In genomic region chr15:45448066-45448510, GRCh38 we compare ENCODE assay signal across 13 cellular contexts.
A peak's percentile ranks its signal among the peaks of the same experiment; 100 is the strongest.
DNase-seq lines count a peak whose midpoint lies in the region; ATAC-seq, FAIRE-seq and TF ChIP-seq lines count a peak whose summit lies in the region.
"Had no signal": no experiment of that assay in that cellular context is flagged by ENCODE, and none has a peak within 500 bp of the region (broad histone marks: within the 10 kb centered on the region; RNA-seq: fewer than 3 reads in every experiment).

No MANE protein-coding gene starts in this region.

- intact Hi-C loops in kidney (cut with DNase I) (no loop called here), sigmoid colon (cut with DNase I) (no loop called here)

- H3K9ac ChIP-seq in iPS-15b (ENCODE audit: low read depth, low read length) (no peak overlapping the region), kidney (ENCODE audit: low read length in 2 of 2) (no peak overlapping the region)

- no peak for TF ChIP-seq CTCF in kidney (IDR thresholded peaks at IDR 0.05; ENCODE audit: borderline replicate concordance, extremely low read depth, insufficient read depth)
- no peak for TF ChIP-seq CTCF in sigmoid colon (IDR thresholded peaks at IDR 0.05)

- DNase-seq in RPMI7951 (ENCODE audit: low read depth) (peak; percentile 39), putamen (ENCODE audit: low spot score) (no peak), kidney (no peak), sigmoid colon (no peak)
- DNase-seq in stimulated activated effector memory CD8-positive, alpha-beta T cell treated with anti-CD3 and anti-CD28 coated beads, Interleukin-12 subunit alpha, Interleukin-12 subunit beta, amount 100 ng/mL, for 72 hours (ENCODE audit: low spot score in 2 of 2): no peak
- DNase-seq: activated naive CD4-positive, alpha-beta T cell treated with anti-CD3 and anti-CD28 coated beads, Interleukin-2, amount 50 U/mL, for 16 hours; erythroblast; NCI-H2107; T-helper 2 cell had no signal

- TF ChIP-seq POLR2A in sigmoid colon (IDR thresholded peaks at IDR 0.05): no peak

- H3K4me3 Mint-ChIP-seq in stimulated activated effector memory CD8-positive, alpha-beta T cell treated with anti-CD3 and anti-CD28 coated beads, Interleukin-12 subunit alpha, Interleukin-12 subunit beta, amount 100 ng/mL, for 72 hours: peak overlapping the region; percentile 29
- H3K4me3 Mint-ChIP-seq: central memory CD8-positive, alpha-beta T cell had no signal

- H3K4me1 Mint-ChIP-seq in stimulated activated effector memory CD8-positive, alpha-beta T cell treated with anti-CD3 and anti-CD28 coated beads, Interleukin-12 subunit alpha, Interleukin-12 subunit beta, amount 100 ng/mL, for 72 hours: peaks cover 29% of the 10 kb centered on the region
- H3K4me1 Mint-ChIP-seq: central memory CD8-positive, alpha-beta T cell had no signal

- H3K36me3 Mint-ChIP-seq in stimulated activated effector memory CD8-positive, alpha-beta T cell treated with anti-CD3 and anti-CD28 coated beads, Interleukin-12 subunit alpha, Interleukin-12 subunit beta, amount 100 ng/mL, for 72 hours: no peaks in the 10 kb centered on the region

- H3K27me3 ChIP-seq in iPS-15b (ENCODE audit: control insufficient read depth, insufficient read depth, low read length): peaks cover 9% of the 10 kb centered on the region
- no peaks in the 10 kb centered on the region for H3K27me3 ChIP-seq in sigmoid colon
- H3K27me3 ChIP-seq: right atrium auricular region had no signal

- FAIRE-seq in kidney (lab: Jason Lieb, UNC): no peak

- peak overlapping the region; percentile 34 for H3K27ac Mint-ChIP-seq in stimulated activated effector memory CD8-positive, alpha-beta T cell treated with anti-CD3 and anti-CD28 coated beads, Interleukin-12 subunit alpha, Interleukin-12 subunit beta, amount 100 ng/mL, for 72 hours

- H3K27ac ChIP-seq in kidney (ENCODE audit: low read depth in 2 of 2, low read length in 2 of 2) (no peak overlapping the region), sigmoid colon (no peak overlapping the region)
- H3K27ac ChIP-seq: right atrium auricular region had no signal

- peaks cover 9% of the 10 kb centered on the region for H3K9me3 ChIP-seq in iPS-15b (ENCODE audit: control insufficient read depth, insufficient read depth, low read length)
- H3K9me3 ChIP-seq in kidney (ENCODE audit: control insufficient read depth in 1 of 2, low read length in 2 of 2): no peaks in the 10 kb centered on the region
- no peaks in the 10 kb centered on the region for H3K9me3 ChIP-seq in sigmoid colon
- H3K9me3 ChIP-seq: right atrium auricular region had no signal

- H3K4me1 ChIP-seq in iPS-15b (ENCODE audit: control insufficient read depth, insufficient read depth, low read length) (peaks cover 9% of the 10 kb centered on the region), kidney (ENCODE audit: control insufficient read depth in 1 of 2, insufficient read depth in 1 of 2, low read depth in 1 of 2, low read length in 2 of 2) (no peaks in the 10 kb centered on the region), sigmoid colon (no peaks in the 10 kb centered on the region)

- peaks cover 4% of the 10 kb centered on the region for H3K36me3 ChIP-seq in iPS-15b (ENCODE audit: control insufficient read depth, insufficient read depth, low read length)
- H3K36me3 ChIP-seq in kidney (ENCODE audit: control insufficient read depth in 1 of 2, insufficient read depth in 2 of 2, low read length in 2 of 2): no peaks in the 10 kb centered on the region
- no peaks in the 10 kb centered on the region for H3K36me3 ChIP-seq in sigmoid colon
- H3K36me3 ChIP-seq: right atrium auricular region had no signal

- H3K9me3 Mint-ChIP-seq in stimulated activated effector memory CD8-positive, alpha-beta T cell treated with anti-CD3 and anti-CD28 coated beads, Interleukin-12 subunit alpha, Interleukin-12 subunit beta, amount 100 ng/mL, for 72 hours: no peaks in the 10 kb centered on the region
- H3K9me3 Mint-ChIP-seq: central memory CD8-positive, alpha-beta T cell had no signal

- WGBS in sigmoid colon, 2 donors: 67 to 69% methylated on average over 6 of the region's 6 CpGs

- peak; percentile 69 for ATAC-seq in GM19463 (IDR thresholded peaks at IDR 0.05; ENCODE audit: unreplicated experiment)
- ATAC-seq in stimulated activated effector memory CD8-positive, alpha-beta T cell treated with anti-CD3 and anti-CD28 coated beads, Interleukin-12 subunit alpha, Interleukin-12 subunit beta, amount 100 ng/mL, for 72 hours: peak; percentile 59

- H3K4me3 ChIP-seq in iPS-15b (ENCODE audit: low read depth, low read length): peak overlapping the region; percentile 1
- H3K4me3 ChIP-seq in kidney (ENCODE audit: low read length in 2 of 2): no peak overlapping the region
- H3K4me3 ChIP-seq in sigmoid colon: no peak overlapping the region
- H3K4me3 ChIP-seq: right atrium auricular region had no signal

- no peak for TF ChIP-seq EP300 in sigmoid colon (IDR thresholded peaks at IDR 0.05)
